Comparison of ENCODE assay signal across 1 cellular context in the genomic region with DNA sequence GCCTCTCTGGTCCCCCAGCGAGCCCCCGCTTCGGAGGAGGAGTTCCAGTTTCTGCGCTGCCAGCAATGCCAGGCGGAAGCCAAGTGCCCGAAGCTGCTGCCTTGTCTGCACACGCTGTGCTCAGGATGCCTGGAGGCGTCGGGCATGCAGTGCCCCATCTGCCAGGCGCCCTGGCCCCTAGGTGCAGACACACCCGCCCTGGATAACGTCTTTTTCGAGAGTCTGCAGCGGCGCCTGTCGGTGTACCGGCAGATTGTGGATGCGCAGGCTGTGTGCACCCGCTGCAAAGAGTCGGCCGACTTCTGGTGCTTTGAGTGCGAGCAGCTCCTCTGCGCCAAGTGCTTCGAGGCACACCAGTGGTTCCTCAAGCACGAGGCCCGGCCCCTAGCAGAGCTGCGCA.
TF ChIP-seq lines count a peak whose summit lies in the region.

No MANE protein-coding gene starts in this region.

TF ChIP-seq in GM12878, 131 proteins besides CTCF, POLR2A, EP300 and RAD21:
- TF ChIP-seq NR2C1 (IDR thresholded peaks at IDR 0.05): no peak
- TF ChIP-seq RAD51 (IDR thresholded peaks at IDR 0.05): no peak
- TF ChIP-seq, protein P1, sequence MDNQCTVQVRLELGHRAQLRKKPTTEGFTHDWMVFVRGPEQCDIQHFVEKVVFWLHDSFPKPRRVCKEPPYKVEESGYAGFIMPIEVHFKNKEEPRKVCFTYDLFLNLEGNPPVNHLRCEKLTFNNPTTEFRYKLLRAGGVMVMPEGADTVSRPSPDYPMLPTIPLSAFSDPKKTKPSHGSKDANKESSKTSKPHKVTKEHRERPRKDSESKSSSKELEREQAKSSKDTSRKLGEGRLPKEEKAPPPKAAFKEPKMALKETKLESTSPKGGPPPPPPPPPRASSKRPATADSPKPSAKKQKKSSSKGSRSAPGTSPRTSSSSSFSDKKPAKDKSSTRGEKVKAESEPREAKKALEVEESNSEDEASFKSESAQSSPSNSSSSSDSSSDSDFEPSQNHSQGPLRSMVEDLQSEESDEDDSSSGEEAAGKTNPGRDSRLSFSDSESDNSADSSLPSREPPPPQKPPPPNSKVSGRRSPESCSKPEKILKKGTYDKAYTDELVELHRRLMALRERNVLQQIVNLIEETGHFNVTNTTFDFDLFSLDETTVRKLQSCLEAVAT (IDR thresholded peaks at IDR 0.05): peak; percentile 76
- no peak for TF ChIP-seq HDAC6 (IDR thresholded peaks at IDR 0.05; ENCODE audit: unreplicated experiment)
- no peak for TF ChIP-seq SREBF1 (IDR thresholded peaks at IDR 0.05; ENCODE audit: low read length)
- no peak for TF ChIP-seq NFIC (IDR thresholded peaks at IDR 0.05; ENCODE audit: low read depth, low read length)
